Comparison of ENCODE assay signal across 1 cellular context in genomic region chr6:31531771-31532643, GRCh38.
TF ChIP-seq lines count a peak whose summit lies in the region.

No MANE protein-coding gene starts in this region.

TF ChIP-seq in K562, 482 proteins besides CTCF, POLR2A, EP300 and RAD21 (continued from another document and continues in another):
- TF ChIP-seq NCOA6 (IDR thresholded peaks at IDR 0.05) (no peak), ETV5 (CRISPR knock-in tag; IDR thresholded peaks at IDR 0.05; ENCODE audit: low read depth) (no peak), SRSF9 (IDR thresholded peaks at IDR 0.05; ENCODE audit: borderline replicate concordance, low read depth, low read length) (no peak), ZBTB43 (CRISPR knock-in tag; IDR thresholded peaks at IDR 0.05) (no peak), NFIX (CRISPR knock-in tag; IDR thresholded peaks at IDR 0.05; ENCODE audit: low read depth) (no peak), ZNF347 (CRISPR knock-in tag; IDR thresholded peaks at IDR 0.05; ENCODE audit: low read depth) (no peak), HDAC1 (IDR thresholded peaks at IDR 0.05) (no peak), THRB (CRISPR knock-in tag; conservative IDR thresholded peaks at IDR 0.05) (peak; percentile 97), HSF4 (CRISPR knock-in tag; IDR thresholded peaks at IDR 0.05; ENCODE audit: borderline replicate concordance) (no peak), HIVEP1 (CRISPR knock-in tag; IDR thresholded peaks at IDR 0.05) (no peak), MGA (IDR thresholded peaks at IDR 0.05) (no peak), CBFA2T2 (conservative IDR thresholded peaks at IDR 0.05) (no peak), POLR2B (IDR thresholded peaks at IDR 0.05; ENCODE audit: low read depth, partially characterized antibody) (peak; percentile 81), MAX (CRISPR knock-in tag; IDR thresholded peaks at IDR 0.05) (no peak), OTX1 (CRISPR knock-in tag; IDR thresholded peaks at IDR 0.05) (0 out of 2 replicates have a peak, but pooled peaks have one; percentile 28), TFAM (CRISPR knock-in tag; conservative IDR thresholded peaks at IDR 0.05) (no peak), NFXL1 (CRISPR knock-in tag; IDR thresholded peaks at IDR 0.05) (0 out of 2 replicates have a peak, but pooled peaks have one; percentile 21), MYNN (IDR thresholded peaks at IDR 0.05) (0 out of 2 replicates have a peak, but pooled peaks have one; percentile 34), MYNN (CRISPR knock-in tag; IDR thresholded peaks at IDR 0.05) (no peak), SRSF1 (IDR thresholded peaks at IDR 0.05; ENCODE audit: low read depth, low read length) (no peak), ZNF449 (CRISPR knock-in tag; IDR thresholded peaks at IDR 0.05) (no peak), ZNF655 (CRISPR knock-in tag; IDR thresholded peaks at IDR 0.05) (no peak), ZNF444 (CRISPR knock-in tag; IDR thresholded peaks at IDR 0.05) (no peak), SNRNP70 (optimal IDR thresholded peaks at IDR 0.05; ENCODE audit: low read depth, low read length) (no peak), NFYB (IDR thresholded peaks at IDR 0.05; ENCODE audit: extremely low read depth, insufficient read length) (no peak), EP400 (IDR thresholded peaks at IDR 0.05) (no peak), SNAPC5 (CRISPR knock-in tag; IDR thresholded peaks at IDR 0.05) (no peak), RBBP5 (IDR thresholded peaks at IDR 0.05; ENCODE audit: borderline replicate concordance, insufficient read depth, low read length, poor library complexity, severe bottlenecking) (no peak), HNRNPH1 (optimal IDR thresholded peaks at IDR 0.05; ENCODE audit: low read depth, low read length) (no peak), RUNX1 (IDR thresholded peaks at IDR 0.05; ENCODE audit: low read depth) (no peak), FOXP1 (CRISPR knock-in tag; IDR thresholded peaks at IDR 0.05) (no peak), CAMTA2 (CRISPR knock-in tag; conservative IDR thresholded peaks at IDR 0.05) (0 out of 2 replicates have a peak, but pooled peaks have one; percentile 40), SRSF7 (optimal IDR thresholded peaks at IDR 0.05; ENCODE audit: low read depth, low read length) (no peak), KDM1A (IDR thresholded peaks at IDR 0.05) (no peak), ELK1 (CRISPR knock-in tag; IDR thresholded peaks at IDR 0.05) (no peak), ZNF830 (CRISPR knock-in tag; IDR thresholded peaks at IDR 0.05) (no peak), EZH2 (IDR thresholded peaks at IDR 0.05; ENCODE audit: borderline replicate concordance, low read depth, low read length) (no peak), MTA3 (IDR thresholded peaks at IDR 0.05; ENCODE audit: borderline replicate concordance) (no peak), ZBTB33 (CRISPR knock-in tag; IDR thresholded peaks at IDR 0.05) (no peak), ZNF695 (CRISPR knock-in tag; IDR thresholded peaks at IDR 0.05) (no peak), FIP1L1 (IDR thresholded peaks at IDR 0.05; ENCODE audit: low read depth, low read length, poor library complexity, severe bottlenecking) (no peak)
